Comparison of ENCODE assay signal across 10 cellular contexts in the genomic region with DNA sequence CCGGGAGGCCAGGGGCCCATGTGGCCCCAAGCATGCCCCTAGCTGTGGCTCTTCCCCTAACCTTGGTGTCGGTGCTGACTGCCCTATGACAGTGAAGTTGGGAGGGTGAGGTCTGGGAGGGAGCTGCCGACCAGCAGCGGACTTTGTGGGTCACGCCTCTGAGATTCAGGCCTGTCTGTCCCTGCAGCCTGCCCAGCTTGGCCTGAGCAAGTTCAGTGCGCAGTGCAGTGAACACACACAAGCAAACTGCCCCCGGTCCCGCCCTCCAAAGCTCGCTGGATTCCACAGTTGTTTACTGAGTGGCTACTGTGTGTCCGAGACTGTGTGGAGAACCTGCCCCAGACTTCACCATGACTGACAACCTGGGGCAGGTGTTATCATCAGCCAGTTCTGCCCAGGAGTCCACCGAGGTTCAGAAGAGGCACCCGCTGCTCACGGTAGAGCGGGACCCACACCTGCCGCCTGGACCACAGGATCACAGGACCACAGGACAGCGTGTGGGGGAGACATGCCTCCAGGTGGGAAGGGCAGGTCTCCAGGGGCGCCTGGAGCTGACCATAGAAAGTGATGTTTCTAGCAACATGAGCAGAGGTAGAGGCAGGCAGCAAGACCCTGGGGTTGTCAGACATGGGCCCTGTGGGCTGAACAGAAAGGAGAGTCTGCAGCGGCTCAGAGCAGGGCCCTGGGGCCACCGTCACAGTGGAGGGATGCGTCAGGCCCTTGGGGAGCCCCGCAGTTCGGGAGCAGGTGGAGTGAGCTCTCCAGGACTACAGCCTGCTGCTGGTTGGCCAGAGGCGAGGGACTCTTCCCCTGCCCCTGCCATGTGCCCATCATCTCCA.
DNase-seq lines count a peak whose midpoint lies in the region; ATAC-seq, FAIRE-seq and TF ChIP-seq lines count a peak whose summit lies in the region.
"Had no signal": no experiment of that assay in that cellular context is flagged by ENCODE, and none has a peak within 500 bp of the region (broad histone marks: within the 10 kb centered on the region; RNA-seq: fewer than 3 reads in every experiment).

No MANE protein-coding gene starts in this region.

- H3K4me1 Mint-ChIP-seq in chondrocyte (ENCODE audit: low read depth), result no peaks in the 10 kb centered on the region
- H3K4me1 Mint-ChIP-seq in naive thymus-derived CD4-positive, alpha-beta T cell, result peaks cover 0 to 3% (median 0%) of the 10 kb centered on the region in 7 donors

- H3K36me3 Mint-ChIP-seq in chondrocyte (ENCODE audit: low read depth), result no peaks in the 10 kb centered on the region
- peaks cover 0 to 14% (median 8%) of the 10 kb centered on the region in 5 donors for H3K36me3 Mint-ChIP-seq in naive thymus-derived CD4-positive, alpha-beta T cell

- peaks cover 1% of the 10 kb centered on the region for H3K27me3 Mint-ChIP-seq in chondrocyte (ENCODE audit: low read depth)
- H3K27me3 Mint-ChIP-seq in naive thymus-derived CD4-positive, alpha-beta T cell, result peaks cover 0 to 22% (median 11%) of the 10 kb centered on the region in 5 donors

- ATAC-seq in HG02885 (IDR thresholded peaks at IDR 0.05; ENCODE audit: poor library complexity, unreplicated experiment), result peak; percentile 11
- peak; percentile 8 for ATAC-seq in naive thymus-derived CD4-positive, alpha-beta T cell
- no peak for ATAC-seq in HG02759 (IDR thresholded peaks at IDR 0.05; ENCODE audit: unreplicated experiment)

- H3K36me3 ChIP-seq in naive thymus-derived CD4-positive, alpha-beta T cell (ENCODE audit: control insufficient read depth in 2 of 3, insufficient read depth in 3 of 3, low read length in 3 of 3), result peaks cover 0 to 19% (median 0%) of the 10 kb centered on the region in 3 experiments

- TF ChIP-seq POLR2A in GM12891 (IDR thresholded peaks at IDR 0.05; ENCODE audit: low read depth, low read length), result no peak

- no peak overlapping the region for H3K4me3 ChIP-seq in naive thymus-derived CD4-positive, alpha-beta T cell (ENCODE audit: low read length)

- H3K9me3 Mint-ChIP-seq in chondrocyte (ENCODE audit: low read depth), result no peaks in the 10 kb centered on the region
- peaks cover 0 to 4% (median 0%) of the 10 kb centered on the region in 11 donors for H3K9me3 Mint-ChIP-seq in naive thymus-derived CD4-positive, alpha-beta T cell
- H3K9me3 Mint-ChIP-seq: CD8-positive, alpha-beta T cell had no signal

- FAIRE-seq in GM12891 (lab: Jason Lieb, UNC), result no peak

- CTCF ChIA-PET in naive thymus-derived CD4-positive, alpha-beta T cell (lab: Charles Lee), result interaction anchor here (0.7 to 2.0 kb wide), 3 partner anchors 282 to 285 kb away, joined by 3 to 15 read pairs (median 3); no protein-coding TSS in a partner anchor

- H3K9me3 ChIP-seq in naive thymus-derived CD4-positive, alpha-beta T cell (ENCODE audit: control insufficient read depth in 2 of 3, low read length in 3 of 3), result no peaks in the 10 kb centered on the region

- H3K27ac ChIP-seq in naive thymus-derived CD4-positive, alpha-beta T cell (ENCODE audit: low read depth, low read length), result no peak overlapping the region

- intact Hi-C loops in naive thymus-derived CD4-positive, alpha-beta T cell (cut with micrococcal nuclease), result loop anchor here (1.0 to 10.0 kb wide), 3 partner anchors 282 to 533 kb away; no protein-coding TSS in a partner anchor

- no peak overlapping the region for H3K27ac Mint-ChIP-seq in chondrocyte (ENCODE audit: unreplicated experiment)
- H3K27ac Mint-ChIP-seq in naive thymus-derived CD4-positive, alpha-beta T cell, result peak overlapping the region in 1 of 9 donors; percentile 62
- H3K27ac Mint-ChIP-seq: brain; CD8-positive, alpha-beta T cell had no signal

- H3K4me3 Mint-ChIP-seq in chondrocyte (ENCODE audit: unreplicated experiment), result no peak overlapping the region
- H3K4me3 Mint-ChIP-seq in naive thymus-derived CD4-positive, alpha-beta T cell, result no peak overlapping the region
- H3K4me3 Mint-ChIP-seq: brain; CD8-positive, alpha-beta T cell had no signal

- POLR2A ChIA-PET in naive thymus-derived CD4-positive, alpha-beta T cell (lab: Charles Lee), result interaction anchor here (0.6 kb wide), 1 partner anchor 286 kb away, joined by 3 read pairs; no protein-coding TSS in a partner anchor

- DNase-seq in AG20443 (ENCODE audit: low spot score) (peak; percentile 9), chondrocyte (ENCODE audit: low spot score) (peak; percentile 59), HuH-7.5 (ENCODE audit: low spot score) (no peak), NCI-H1092 treated with DMSO at 0.1 percent for 48 hours (lab: John Stamatoyannopoulos, UW) (no peak), GM12891 (ENCODE audit: insufficient read length, low spot score) (no peak)
- peak in 2 of 9 donors; percentile 3 to 17 for DNase-seq in naive thymus-derived CD4-positive, alpha-beta T cell

- H3K27me3 ChIP-seq in naive thymus-derived CD4-positive, alpha-beta T cell (ENCODE audit: control insufficient read depth in 2 of 2, insufficient read depth in 2 of 2, low read length in 2 of 2), result no peaks in the 10 kb centered on the region

- TF ChIP-seq CTCF in chondrocyte (IDR thresholded peaks at IDR 0.05), result no peak

- no peaks in the 10 kb centered on the region for H3K4me1 ChIP-seq in naive thymus-derived CD4-positive, alpha-beta T cell (ENCODE audit: control insufficient read depth in 2 of 2, insufficient read depth in 2 of 2, low read length in 2 of 2)

TF ChIP-seq in GM12891, 5 proteins besides CTCF, POLR2A, EP300 and RAD21:
- TF ChIP-seq POLR2AphosphoS5 (IDR thresholded peaks at IDR 0.05; ENCODE audit: low read depth, low read length), result no peak
- TF ChIP-seq PAX5 (IDR thresholded peaks at IDR 0.05; ENCODE audit: insufficient read depth, low read length, severe bottlenecking), result no peak
- TF ChIP-seq POU2F2 (IDR thresholded peaks at IDR 0.05; ENCODE audit: low read depth, low read length), result no peak
- TF ChIP-seq TAF1 (IDR thresholded peaks at IDR 0.05; ENCODE audit: low read depth, low read length), result no peak
- TF ChIP-seq SPI1 (IDR thresholded peaks at IDR 0.05; ENCODE audit: low read depth, low read length), result no peak

Comparison
In these comparisons a context has a peak if more than half of its experiments do, and no peak if none do; other contexts are left out.
1. DNase-seq: peak in AG20443 (single experiment) and chondrocyte (single experiment); none in HuH-7.5 (single experiment), NCI-H1092 treated with DMSO at 0.1 percent for 48 hours (single experiment) and GM12891 (single experiment).